Comparison of ENCODE assay signal across 8 cellular contexts in genomic region chr14:46344327-46344937, GRCh38.
A peak's percentile ranks its signal among the peaks of the same experiment; 100 is the strongest.
DNase-seq lines count a peak whose midpoint lies in the region; ATAC-seq and TF ChIP-seq lines count a peak whose summit lies in the region.

No MANE protein-coding gene starts in this region.

- BruUV-seq in Calu3 (replicated peaks; lab: Mats Ljungman, UMichigan): no TSS peak

- CTCF ChIA-PET in Calu3 (lab: Charles Lee): no interaction called here
- CTCF ChIA-PET in CD4-positive, alpha-beta T cell (lab: Charles Lee): no interaction called here

- no peaks in the 10 kb centered on the region for H3K36me3 Mint-ChIP-seq in Calu3 (ENCODE audit: insufficient read depth, unreplicated experiment)
- H3K36me3 Mint-ChIP-seq in CD4-positive, alpha-beta T cell (ENCODE audit: low read depth): no peaks in the 10 kb centered on the region
- no peaks in the 10 kb centered on the region for H3K36me3 Mint-ChIP-seq in activated T-helper 17 cell treated with anti-CD3 and anti-CD28 coated beads, Interleukin-2, amount 50 U/mL, for 72 hours (ENCODE audit: low read depth)

- H3K27ac ChIP-seq in VCaP: no peak overlapping the region
- no peak overlapping the region for H3K27ac ChIP-seq in CD4-positive, alpha-beta T cell (ENCODE audit: low read depth, low read length)

- H3K27me3 Mint-ChIP-seq in Calu3 (ENCODE audit: unreplicated experiment): no peaks in the 10 kb centered on the region
- no peaks in the 10 kb centered on the region for H3K27me3 Mint-ChIP-seq in CD4-positive, alpha-beta T cell
- no peaks in the 10 kb centered on the region for H3K27me3 Mint-ChIP-seq in activated T-helper 17 cell treated with anti-CD3 and anti-CD28 coated beads, Interleukin-2, amount 50 U/mL, for 72 hours

- peak; percentile 4 for DNase-seq in Calu3
- DNase-seq in LoVo (ENCODE audit: low spot score): peak; percentile 18
- peak; percentile 1 to 15 for DNase-seq in lung microvascular endothelial cell (ENCODE audit: low read depth in 2 of 2)
- no peak for DNase-seq in CD4-positive, alpha-beta T cell
- no peak for DNase-seq in ecto neural progenitor cell (ENCODE audit: low spot score)

- peak; percentile 65 for ATAC-seq in GM21390 (IDR thresholded peaks at IDR 0.05; ENCODE audit: unreplicated experiment)
- no peak for ATAC-seq in CD4-positive, alpha-beta T cell (ENCODE audit: poor library complexity)
- ATAC-seq in activated T-helper 17 cell treated with anti-CD3 and anti-CD28 coated beads, Interleukin-2, amount 50 U/mL, for 72 hours (replicated peaks): no peak

- TF ChIP-seq CTCF in Calu3 (IDR thresholded peaks at IDR 0.05; ENCODE audit: unreplicated experiment) (peak; percentile 45), VCaP (conservative IDR thresholded peaks at IDR 0.05) (peak; percentile 87)
- TF ChIP-seq CTCF in CD4-positive, alpha-beta T cell (IDR thresholded peaks at IDR 0.05): no peak

- H3K27ac Mint-ChIP-seq in Calu3 (ENCODE audit: unreplicated experiment): no peak overlapping the region
- no peak overlapping the region for H3K27ac Mint-ChIP-seq in CD4-positive, alpha-beta T cell
- no peak overlapping the region for H3K27ac Mint-ChIP-seq in activated T-helper 17 cell treated with anti-CD3 and anti-CD28 coated beads, Interleukin-2, amount 50 U/mL, for 72 hours

- no peaks in the 10 kb centered on the region for H3K27me3 ChIP-seq in CD4-positive, alpha-beta T cell (ENCODE audit: control insufficient read depth, insufficient read depth, low read length)

- no peak overlapping the region for H3K4me3 Mint-ChIP-seq in Calu3 (ENCODE audit: low read depth, unreplicated experiment)
- no peak overlapping the region for H3K4me3 Mint-ChIP-seq in CD4-positive, alpha-beta T cell
- H3K4me3 Mint-ChIP-seq in activated T-helper 17 cell treated with anti-CD3 and anti-CD28 coated beads, Interleukin-2, amount 50 U/mL, for 72 hours: no peak overlapping the region

- no peaks in the 10 kb centered on the region for H3K9me3 Mint-ChIP-seq in Calu3 (ENCODE audit: low read depth, unreplicated experiment)
- H3K9me3 Mint-ChIP-seq in CD4-positive, alpha-beta T cell: peaks cover 10% of the 10 kb centered on the region
- peaks cover 6% of the 10 kb centered on the region for H3K9me3 Mint-ChIP-seq in activated T-helper 17 cell treated with anti-CD3 and anti-CD28 coated beads, Interleukin-2, amount 50 U/mL, for 72 hours

- POLR2A ChIA-PET in CD4-positive, alpha-beta T cell (lab: Charles Lee): no interaction called here

- H3K9me3 ChIP-seq in CD4-positive, alpha-beta T cell (ENCODE audit: control insufficient read depth, low read length): no peaks in the 10 kb centered on the region

- intact Hi-C loops in Calu3 (cut with micrococcal nuclease; ENCODE audit: unreplicated experiment): loop anchor here (1.0 to 10.0 kb wide), 3 partner anchors 94 to 918 kb away; no protein-coding TSS in a partner anchor
- intact Hi-C loops in CD4-positive, alpha-beta T cell (cut with DNase I, micrococcal nuclease): no loop called here

- no peaks in the 10 kb centered on the region for H3K4me1 Mint-ChIP-seq in Calu3 (ENCODE audit: low read depth, unreplicated experiment)
- H3K4me1 Mint-ChIP-seq in CD4-positive, alpha-beta T cell (ENCODE audit: low read depth): no peaks in the 10 kb centered on the region
- no peaks in the 10 kb centered on the region for H3K4me1 Mint-ChIP-seq in activated T-helper 17 cell treated with anti-CD3 and anti-CD28 coated beads, Interleukin-2, amount 50 U/mL, for 72 hours

Comparison
In these comparisons a context has a peak if more than half of its experiments do, and no peak if none do; other contexts are left out.
1. DNase-seq: peak in Calu3 (single experiment), LoVo (single experiment) and lung microvascular endothelial cell (2 of 2); none in CD4-positive, alpha-beta T cell (0 of 10) and ecto neural progenitor cell (single experiment).